ENCODE assay signal across 26 cellular contexts in genomic region chr22:49017769-49018330, GRCh38.
A peak's percentile ranks its signal among the peaks of the same experiment; 100 is the strongest.
DNase-seq lines count a peak whose midpoint lies in the region; ATAC-seq, FAIRE-seq and TF ChIP-seq lines count a peak whose summit lies in the region.
"Had no signal": no experiment of that assay in that cellular context is flagged by ENCODE, and none has a peak within 500 bp of the region (broad histone marks: within the 10 kb centered on the region; RNA-seq: fewer than 3 reads in every experiment).

No MANE protein-coding gene starts in this region.

- 70% methylated on average over 6 of the region's 9 CpGs for WGBS in mammary epithelial cell (ENCODE audit: low coverage, missing lambda C conversion rate)

- TF ChIP-seq CTCF in breast epithelium (IDR thresholded peaks at IDR 0.05) (no peak), mammary epithelial cell (conservative IDR thresholded peaks at IDR 0.05 in 1 of 2, IDR thresholded peaks at IDR 0.05 in 1 of 2; ENCODE audit: extremely low read depth in 1 of 2, insufficient read depth in 1 of 2, low read depth in 1 of 2, low read length in 2 of 2) (no peak), dorsolateral prefrontal cortex (IDR thresholded peaks at IDR 0.05 in 54 of 56, conservative IDR thresholded peaks at IDR 0.05 in 2 of 56; ENCODE audit: low read depth in 1 of 56, partially characterized antibody in 56 of 56) (no peak), osteocyte (IDR thresholded peaks at IDR 0.05) (no peak)

- no peaks in the 10 kb centered on the region for H4K20me1 ChIP-seq in mammary epithelial cell (ENCODE audit: insufficient read depth, low read length)

- H2AFZ ChIP-seq in mammary epithelial cell (ENCODE audit: low read depth, low read length), result no peak overlapping the region

- in situ Hi-C loops in mammary epithelial cell (cut with MboI; ENCODE audit: low sequenced_read_pairs in 2 of 2), result no loop called here

- no peak for TF ChIP-seq POLR2A in breast epithelium (IDR thresholded peaks at IDR 0.05)

- DNase-seq in breast epithelium (ENCODE audit: low spot score in 2 of 2) (peak; percentile 2 to 24), mammary epithelial cell (no peak), dorsolateral prefrontal cortex (peak in 6 of 10 donors; percentile 2 to 33 (median 17)), osteocyte (ENCODE audit: extremely low spot score, unreplicated experiment) (peak; percentile 67), ureter (ENCODE audit: low spot score) (peak; percentile 18), inferior parietal cortex (ENCODE audit: extremely low spot score) (no peak), frontal cortex (ENCODE audit: low spot score in 2 of 2) (no peak)
- DNase-seq: activated naive CD4-positive, alpha-beta T cell treated with Interleukin-2 at 50 U/mL for 16 hours; amygdala; BE2C; GDM1; KBM-7; kidney glomerular epithelial cell; mesenchymal stem cell; MG63; NCI-H1417; NCI-H2081 treated with DMSO at 0.1 percent for 48 hours; NCI-H345; occipital lobe; stimulated activated CD4-positive, alpha-beta T cell treated with anti-CD3 and anti-CD28 coated beads, Interleukin-4, amount 100 ng/mL, for 4 hours; trophoblast cell had no signal

- no peaks in the 10 kb centered on the region for H3K9me3 ChIP-seq in breast epithelium
- H3K9me3 ChIP-seq in mammary epithelial cell (replicated peaks; ENCODE audit: insufficient read depth, low read length), result peaks cover 34% of the 10 kb centered on the region
- H3K9me3 ChIP-seq: BE2C, MG63 had no signal

- H3K4me2 ChIP-seq in mammary epithelial cell (ENCODE audit: insufficient read depth, low read depth, low read length), result no peak overlapping the region

- FAIRE-seq in frontal cortex (lab: Jason Lieb, UNC), result no peak

- intact Hi-C loops in breast epithelium (cut with DNase I; ENCODE audit: low total_unique reads), result no loop called here
- intact Hi-C loops in mammary epithelial cell (cut with micrococcal nuclease), result no loop called here
- intact Hi-C loops in dorsolateral prefrontal cortex (cut with DNase I), result no loop called here

- no peaks in the 10 kb centered on the region for H3K4me1 Mint-ChIP-seq in osteocyte (ENCODE audit: unreplicated experiment)

- no peak overlapping the region for H3K4me3 Mint-ChIP-seq in osteocyte (ENCODE audit: unreplicated experiment)
- H3K4me3 Mint-ChIP-seq: stimulated activated naive CD8-positive, alpha-beta T cell treated with anti-CD3 and anti-CD28 coated beads, Interleukin-15, Interleukin-2, amounts not matched to agents 100 ng/mL and 50 ng/mL, for 24 hours; T-helper 2 cell treated with Interferon-gamma antibody and Interleukin-4, amounts not matched to agents 5 μg/mL and 100 μg/mL, for 36 hours had no signal

- H3K36me3 Mint-ChIP-seq in osteocyte (ENCODE audit: unreplicated experiment), result no peaks in the 10 kb centered on the region

- H3K4me1 ChIP-seq in breast epithelium (no peaks in the 10 kb centered on the region), mammary epithelial cell (ENCODE audit: insufficient read depth, low read length) (no peaks in the 10 kb centered on the region)
- H3K4me1 ChIP-seq: BE2C had no signal

- no peaks in the 10 kb centered on the region for H3K9me3 Mint-ChIP-seq in osteocyte (ENCODE audit: unreplicated experiment)
- H3K9me3 Mint-ChIP-seq: stimulated activated naive CD8-positive, alpha-beta T cell treated with anti-CD3 and anti-CD28 coated beads, Interleukin-15, Interleukin-2, amounts not matched to agents 100 ng/mL and 50 ng/mL, for 24 hours; T-helper 2 cell treated with Interferon-gamma antibody and Interleukin-4, amounts not matched to agents 5 μg/mL and 100 μg/mL, for 36 hours had no signal

- H3K27me3 Mint-ChIP-seq in osteocyte (ENCODE audit: unreplicated experiment), result no peaks in the 10 kb centered on the region
- H3K27me3 Mint-ChIP-seq: stimulated activated naive CD8-positive, alpha-beta T cell treated with anti-CD3 and anti-CD28 coated beads, Interleukin-15, Interleukin-2, amounts not matched to agents 100 ng/mL and 50 ng/mL, for 24 hours had no signal

- BruUV-seq in mammary epithelial cell (replicated peaks; lab: Mats Ljungman, UMichigan), result no TSS peak

- H3K79me2 ChIP-seq in mammary epithelial cell (ENCODE audit: insufficient read depth, low read length), result no peaks in the 10 kb centered on the region

- dilution Hi-C loops in mammary epithelial cell (cut with HindIII; ENCODE audit: low sequenced_read_pairs), result no loop called here

- no peak for ATAC-seq in HG03521 (IDR thresholded peaks at IDR 0.05; ENCODE audit: unreplicated experiment)

- H3K27ac Mint-ChIP-seq in osteocyte (ENCODE audit: unreplicated experiment), result no peak overlapping the region
- H3K27ac Mint-ChIP-seq: stimulated activated naive CD8-positive, alpha-beta T cell treated with anti-CD3 and anti-CD28 coated beads, Interleukin-15, Interleukin-2, amounts not matched to agents 100 ng/mL and 50 ng/mL, for 24 hours; T-helper 2 cell treated with Interferon-gamma antibody and Interleukin-4, amounts not matched to agents 5 μg/mL and 100 μg/mL, for 36 hours had no signal

- H3K27ac ChIP-seq in breast epithelium, result no peak overlapping the region
- no peak overlapping the region for H3K27ac ChIP-seq in mammary epithelial cell (ENCODE audit: insufficient read depth, low read depth, low read length)
- H3K27ac ChIP-seq in dorsolateral prefrontal cortex, result peak overlapping the region in 3 of 59 donors; percentile 24 to 61 (median 31)
- H3K27ac ChIP-seq: SK-N-MC, WERI-Rb-1 had no signal

- H3K36me3 ChIP-seq in breast epithelium (no peaks in the 10 kb centered on the region), mammary epithelial cell (ENCODE audit: insufficient read depth, low read length) (no peaks in the 10 kb centered on the region)
- H3K36me3 ChIP-seq: BE2C, MG63, WERI-Rb-1 had no signal

- CTCF ChIA-PET in mammary epithelial cell (lab: Charles Lee; ENCODE audit: low non-redundant PET), result no interaction called here

- H3K4me3 ChIP-seq in breast epithelium (no peak overlapping the region), mammary epithelial cell (replicated peaks in 1 of 3; ENCODE audit: insufficient read depth in 1 of 3, low read depth in 2 of 3, low read length in 3 of 3) (no peak overlapping the region), dorsolateral prefrontal cortex (no peak overlapping the region)
- H3K4me3 ChIP-seq: MG63, SK-N-MC had no signal

- no peak overlapping the region for H3K9ac ChIP-seq in mammary epithelial cell (ENCODE audit: insufficient read depth, low read length)

- peaks cover 0 to 33% of the 10 kb centered on the region in 2 donors for H3K27me3 ChIP-seq in breast epithelium
- no peaks in the 10 kb centered on the region for H3K27me3 ChIP-seq in mammary epithelial cell (ENCODE audit: insufficient read depth, low read length)
- peaks cover 0 to 5% (median 0%) of the 10 kb centered on the region in 45 donors for H3K27me3 ChIP-seq in dorsolateral prefrontal cortex
- H3K27me3 ChIP-seq: BE2C, MG63 had no signal

Comparison
In these comparisons a context has a peak if more than half of its experiments do, and no peak if none do; other contexts are left out.
1. DNase-seq: peak in breast epithelium (2 of 2), dorsolateral prefrontal cortex (6 of 10), osteocyte (single experiment) and ureter (single experiment); none in mammary epithelial cell (single experiment), inferior parietal cortex (single experiment) and frontal cortex (0 of 2).